ENCODE assay signal across 9 cellular contexts in the genomic region with DNA sequence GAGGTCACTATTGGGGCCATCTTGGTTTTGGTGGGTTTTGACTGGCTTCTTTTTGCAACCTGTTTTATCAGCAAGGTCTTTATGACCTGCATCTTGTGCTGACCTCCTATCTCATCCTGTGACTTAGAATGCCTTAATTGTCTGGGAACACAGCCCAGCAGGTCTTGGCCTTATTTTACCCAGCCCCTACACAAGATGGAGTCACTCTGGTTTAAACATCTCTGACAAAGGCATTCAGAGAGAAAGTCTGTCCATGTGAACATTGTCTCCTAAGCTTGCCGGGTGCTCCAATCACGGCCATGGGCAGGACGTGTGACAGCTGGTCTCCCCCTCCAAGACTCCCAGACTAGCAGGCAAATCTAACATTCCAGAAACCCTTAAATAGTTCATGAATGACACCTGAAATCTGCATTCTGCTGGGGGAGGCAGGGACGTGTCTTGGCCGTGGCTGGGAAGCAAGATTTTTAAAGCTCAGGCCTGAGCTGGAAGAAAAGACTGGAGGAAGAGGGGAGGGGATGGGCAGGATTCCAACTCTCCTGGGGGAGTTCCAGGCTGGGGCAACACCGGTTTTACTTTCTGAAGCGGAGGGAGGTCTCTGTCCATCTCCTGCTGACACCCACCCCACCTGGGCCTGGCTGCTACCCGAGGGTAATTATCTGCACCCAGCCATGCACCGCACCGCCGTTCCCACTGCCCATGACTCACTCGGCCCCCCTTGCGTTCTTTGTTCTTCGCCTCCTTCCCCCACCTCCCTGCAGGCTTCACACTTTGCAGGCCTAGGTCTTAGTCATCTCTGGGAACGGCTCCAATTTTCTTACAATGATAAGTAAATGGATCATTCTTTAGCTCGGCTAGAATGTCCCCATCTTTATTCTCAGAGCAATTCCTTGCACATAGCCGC. TPM values are rescaled to one million over a fixed set of nuclear protein-coding genes. Genes with fewer than 3 reads are reported as not detected.
DNase-seq lines count a peak whose midpoint lies in the region; ATAC-seq and TF ChIP-seq lines count a peak whose summit lies in the region.
"Had no signal": no experiment of that assay in that cellular context is flagged by ENCODE, and none has a peak within 500 bp of the region (broad histone marks: within the 10 kb centered on the region; RNA-seq: fewer than 3 reads in every experiment).

No MANE protein-coding gene starts in this region.

- H3K27ac ChIP-seq in left ventricle myocardium inferior (replicated peaks), result no peak overlapping the region

- DNase-seq in AG04449 (ENCODE audit: low read depth, low spot score) (peak; percentile 65), HT1080 (ENCODE audit: low read depth) (peak; percentile 93), left ventricle myocardium inferior (peak; percentile 33), renal cortical epithelial cell (ENCODE audit: low read depth) (peak; percentile 97), SK-N-DZ (ENCODE audit: low spot score) (no peak)
- peak; percentile 11 for DNase-seq in activated naive CD8-positive, alpha-beta T cell treated with anti-CD3 and anti-CD28 coated beads for 36 hours
- no peak for DNase-seq in activated CD4-positive, alpha-beta T cell treated with anti-CD3 and anti-CD28 coated beads for 1 hour

- TF ChIP-seq CTCF in AG04449 (IDR thresholded peaks at IDR 0.05; ENCODE audit: insufficient read depth, low read length, missing control alignments) (no peak), left ventricle myocardium inferior (IDR thresholded peaks at IDR 0.05; ENCODE audit: borderline replicate concordance) (no peak)

- no peaks in the 10 kb centered on the region for H3K9me3 Mint-ChIP-seq in activated naive CD8-positive, alpha-beta T cell treated with anti-CD3 and anti-CD28 coated beads for 36 hours

- peaks cover 3% of the 10 kb centered on the region for H3K4me1 Mint-ChIP-seq in activated naive CD8-positive, alpha-beta T cell treated with anti-CD3 and anti-CD28 coated beads for 36 hours

- H3K27ac Mint-ChIP-seq in activated naive CD8-positive, alpha-beta T cell treated with anti-CD3 and anti-CD28 coated beads for 36 hours, result peak overlapping the region; percentile 20

- intact Hi-C loops in left ventricle myocardium inferior (cut with micrococcal nuclease), result loop anchor here (5.0 kb wide), 1 partner anchor 418 kb away; no protein-coding TSS in a partner anchor

- no peak for ATAC-seq in HG03457 (IDR thresholded peaks at IDR 0.05; ENCODE audit: unreplicated experiment)

- H3K27me3 ChIP-seq in left ventricle myocardium inferior (ENCODE audit: low read depth), result no peaks in the 10 kb centered on the region

- H3K4me1 ChIP-seq in left ventricle myocardium inferior, result peaks cover 10% of the 10 kb centered on the region

- H3K27me3 Mint-ChIP-seq in activated naive CD8-positive, alpha-beta T cell treated with anti-CD3 and anti-CD28 coated beads for 36 hours, result no peaks in the 10 kb centered on the region

- no peaks in the 10 kb centered on the region for H3K36me3 ChIP-seq in left ventricle myocardium inferior

- no peaks in the 10 kb centered on the region for H3K9me3 ChIP-seq in left ventricle myocardium inferior (replicated peaks)

- no peak overlapping the region for H3K4me3 Mint-ChIP-seq in activated naive CD8-positive, alpha-beta T cell treated with anti-CD3 and anti-CD28 coated beads for 36 hours

- H3K36me3 Mint-ChIP-seq in activated naive CD8-positive, alpha-beta T cell treated with anti-CD3 and anti-CD28 coated beads for 36 hours, result no peaks in the 10 kb centered on the region

- no peak overlapping the region for H3K4me3 ChIP-seq in AG04449 (ENCODE audit: low read depth, low read length)
- H3K4me3 ChIP-seq in left ventricle myocardium inferior, result no peak overlapping the region

- CTCF ChIA-PET in AG04449 (lab: Yijun Ruan, JAX), result no interaction called here

- POLR2A ChIA-PET in AG04449 (lab: Yijun Ruan, JAX), result interaction anchor here (0.6 kb wide), 1 partner anchor 55 kb away, joined by 5 read pairs; no protein-coding TSS in a partner anchor

RNA-seq across cellular contexts. Expression of a gene that starts 11.5 kb away (rescaled TPM):
- total RNA-seq in HT1080 (2014; rRNA removed; shearing (Covaris generic)), result not detected in 2 replicates
- polyA plus RNA-seq in HT1080 (2015; cell fraction: cytosol; rRNA removed), result not detected in 2 replicates
- not detected in 2 replicates for polyA plus RNA-seq in HT1080 (2015; cell fraction: nucleus; rRNA removed)
- not detected for total RNA-seq in activated naive CD8-positive, alpha-beta T cell treated with anti-CD3 and anti-CD28 coated beads for 36 hours
- total RNA-seq in left ventricle myocardium inferior (not detected), renal cortical epithelial cell (not detected in 2 replicates)
- polyA plus RNA-seq in SK-N-DZ (2014; cell fraction: cytosol; rRNA removed), result not detected in 2 replicates
- polyA plus RNA-seq in SK-N-DZ (2014; cell fraction: nucleus; rRNA removed), result not detected in 2 replicates
- total RNA-seq: subcutaneous adipose tissue had no signal

RNA-seq across cellular contexts. Expression of a gene that starts 32.0 kb away (rescaled TPM):
- not detected in 2 replicates for total RNA-seq in HT1080 (2014; rRNA removed; shearing (Covaris generic))
- not detected in 2 replicates for polyA plus RNA-seq in HT1080 (2015; cell fraction: cytosol; rRNA removed)
- polyA plus RNA-seq in HT1080 (2015; cell fraction: nucleus; rRNA removed), result not detected in 2 replicates
- not detected for total RNA-seq in activated naive CD8-positive, alpha-beta T cell treated with anti-CD3 and anti-CD28 coated beads for 36 hours
- total RNA-seq in left ventricle myocardium inferior (not detected), renal cortical epithelial cell (not detected in 2 replicates)
- polyA plus RNA-seq in SK-N-DZ (2014; cell fraction: cytosol; rRNA removed), result not detected in 2 replicates
- polyA plus RNA-seq in SK-N-DZ (2014; cell fraction: nucleus; rRNA removed), result not detected in 2 replicates
- total RNA-seq: subcutaneous adipose tissue had no signal

RNA-seq across cellular contexts. Expression of a gene that starts 40.2 kb away (rescaled TPM):
- total RNA-seq in HT1080 (2014; rRNA removed; shearing (Covaris generic)), result not detected in 2 replicates
- not detected in 2 replicates for polyA plus RNA-seq in HT1080 (2015; cell fraction: cytosol; rRNA removed)
- polyA plus RNA-seq in HT1080 (2015; cell fraction: nucleus; rRNA removed), result not detected in 2 replicates
- not detected for total RNA-seq in activated naive CD8-positive, alpha-beta T cell treated with anti-CD3 and anti-CD28 coated beads for 36 hours
- total RNA-seq in left ventricle myocardium inferior (not detected), renal cortical epithelial cell (not detected in 2 replicates)
- polyA plus RNA-seq in SK-N-DZ (2014; cell fraction: cytosol; rRNA removed), result not detected in 2 replicates
- not detected in 2 replicates for polyA plus RNA-seq in SK-N-DZ (2014; cell fraction: nucleus; rRNA removed)
- total RNA-seq: subcutaneous adipose tissue had no signal

RNA-seq across cellular contexts. Expression of a gene that starts 51.4 kb away (rescaled TPM):
- not detected in 2 replicates for total RNA-seq in HT1080 (2014; rRNA removed; shearing (Covaris generic))
- not detected in 2 replicates for polyA plus RNA-seq in HT1080 (2015; cell fraction: cytosol; rRNA removed)
- not detected in 2 replicates for polyA plus RNA-seq in HT1080 (2015; cell fraction: nucleus; rRNA removed)
- total RNA-seq in activated naive CD8-positive, alpha-beta T cell treated with anti-CD3 and anti-CD28 coated beads for 36 hours, result not detected
- total RNA-seq in left ventricle myocardium inferior (not detected), renal cortical epithelial cell (not detected in 2 replicates)
- not detected in 2 replicates for polyA plus RNA-seq in SK-N-DZ (2014; cell fraction: cytosol; rRNA removed)
- polyA plus RNA-seq in SK-N-DZ (2014; cell fraction: nucleus; rRNA removed), result not detected in 2 replicates
- total RNA-seq: subcutaneous adipose tissue had no signal

Comparison
In these comparisons a context has a peak if more than half of its experiments do, and no peak if none do; other contexts are left out.
1. DNase-seq: peak in AG04449 (single experiment), HT1080 (single experiment), activated naive CD8-positive, alpha-beta T cell treated with anti-CD3 and anti-CD28 coated beads for 36 hours (single experiment), left ventricle myocardium inferior (single experiment) and renal cortical epithelial cell (single experiment); none in activated CD4-positive, alpha-beta T cell treated with anti-CD3 and anti-CD28 coated beads for 1 hour (single experiment) and SK-N-DZ (single experiment).